ENCODE assay signal across 18 cellular contexts in genomic region chr7:43385309-43385680, GRCh38.
DNase-seq lines count a peak whose midpoint lies in the region; ATAC-seq and TF ChIP-seq lines count a peak whose summit lies in the region.
"Had no signal": no experiment of that assay in that cellular context is flagged by ENCODE, and none has a peak within 500 bp of the region (broad histone marks: within the 10 kb centered on the region; RNA-seq: fewer than 3 reads in every experiment).

No MANE protein-coding gene starts in this region.

- H3K27me3 ChIP-seq in RWPE2 (ENCODE audit: insufficient read depth, poor library complexity, severe bottlenecking) (no peaks in the 10 kb centered on the region), dorsolateral prefrontal cortex (no peaks in the 10 kb centered on the region)
- no peaks in the 10 kb centered on the region for H3K27me3 ChIP-seq in effector memory CD4-positive, alpha-beta T cell (replicated peaks; ENCODE audit: control insufficient read depth, insufficient read depth, low read length, poor library complexity, severe bottlenecking)

- H3K27ac ChIP-seq in RWPE2 (ENCODE audit: poor library complexity, severe bottlenecking) (peak overlapping the region; percentile 42), dorsolateral prefrontal cortex (no peak overlapping the region)
- no peak overlapping the region for H3K27ac ChIP-seq in effector memory CD4-positive, alpha-beta T cell (ENCODE audit: insufficient read depth, low read length, poor library complexity, severe bottlenecking)

- H3K4me1 ChIP-seq in RWPE2 (ENCODE audit: insufficient read depth, poor library complexity, severe bottlenecking), result no peaks in the 10 kb centered on the region
- H3K4me1 ChIP-seq in effector memory CD4-positive, alpha-beta T cell (ENCODE audit: control insufficient read depth, insufficient read depth, low read length, poor library complexity, severe bottlenecking), result no peaks in the 10 kb centered on the region
- H3K4me1 ChIP-seq: BE2C had no signal

- intact Hi-C loops in dorsolateral prefrontal cortex (cut with DNase I), result no loop called here

- TF ChIP-seq CTCF in RWPE2 (IDR thresholded peaks at IDR 0.05; ENCODE audit: poor library complexity, severe bottlenecking) (no peak), epithelial cell of esophagus (IDR thresholded peaks at IDR 0.05; ENCODE audit: insufficient read depth, low read depth, low read length, missing control alignments) (no peak), dorsolateral prefrontal cortex (IDR thresholded peaks at IDR 0.05 in 54 of 56, conservative IDR thresholded peaks at IDR 0.05 in 2 of 56; ENCODE audit: low read depth in 1 of 56, partially characterized antibody in 56 of 56) (no peak)

- DNase-seq in RWPE2 (ENCODE audit: low spot score) (no peak), epithelial cell of esophagus (ENCODE audit: low read depth) (peak; percentile 65), kidney tubule cell (ENCODE audit: low spot score) (peak; percentile 42), dorsolateral prefrontal cortex (no peak)
- no peak for DNase-seq in effector memory CD4-positive, alpha-beta T cell
- DNase-seq: ACHN; BE2C; C1 segment of cervical spinal cord; CD4-positive, CD25-positive, alpha-beta regulatory T cell; CD8-positive, alpha-beta memory T cell; COR-L47; DMS 273 treated with DMSO at 0.1 percent for 48 hours; GOT3; H7; HFFc6 had no signal

- H3K9me3 ChIP-seq in RWPE2 (ENCODE audit: severe bottlenecking), result peaks cover 3% of the 10 kb centered on the region
- no peaks in the 10 kb centered on the region for H3K9me3 ChIP-seq in effector memory CD4-positive, alpha-beta T cell (ENCODE audit: control insufficient read depth, low read length)
- H3K9me3 ChIP-seq: BE2C had no signal

- H3K4me3 ChIP-seq in RWPE2 (ENCODE audit: severe bottlenecking) (no peak overlapping the region), epithelial cell of esophagus (ENCODE audit: low read length) (no peak overlapping the region), dorsolateral prefrontal cortex (no peak overlapping the region)
- no peak overlapping the region for H3K4me3 ChIP-seq in effector memory CD4-positive, alpha-beta T cell (ENCODE audit: insufficient read depth, low read depth, low read length, poor library complexity, severe bottlenecking)
- H3K4me3 ChIP-seq: GM12878 had no signal

- H3K36me3 ChIP-seq in RWPE2 (ENCODE audit: low read depth), result no peaks in the 10 kb centered on the region
- no peaks in the 10 kb centered on the region for H3K36me3 ChIP-seq in effector memory CD4-positive, alpha-beta T cell (ENCODE audit: control insufficient read depth, insufficient read depth, low read length)
- H3K36me3 ChIP-seq: BE2C had no signal

- peak; percentile 52; the same call in 1 of the 3 replicates for ATAC-seq in RWPE2 (ENCODE audit: low read depth)
- no peak for ATAC-seq in HG02588 (IDR thresholded peaks at IDR 0.05; ENCODE audit: unreplicated experiment)
- ATAC-seq: GM12878, HCT116 had no signal

Comparison
In these comparisons a context has a peak if more than half of its experiments do, and no peak if none do; other contexts are left out.
1. DNase-seq: peak in epithelial cell of esophagus (single experiment) and kidney tubule cell (single experiment); none in RWPE2 (single experiment), effector memory CD4-positive, alpha-beta T cell (0 of 3) and dorsolateral prefrontal cortex (0 of 10).